In genomic region chr11:10263929-10264328, GRCh38 we compare ENCODE assay signal across 20 cellular contexts. TPM values are rescaled to one million over a fixed set of nuclear protein-coding genes. Genes with fewer than 3 reads are reported as not detected.
DNase-seq lines count a peak whose midpoint lies in the region; ATAC-seq, FAIRE-seq and TF ChIP-seq lines count a peak whose summit lies in the region.
"Had no signal": no experiment of that assay in that cellular context is flagged by ENCODE, and none has a peak within 500 bp of the region (broad histone marks: within the 10 kb centered on the region; RNA-seq: fewer than 3 reads in every experiment).

No MANE protein-coding gene starts in this region.

- H4K8ac ChIP-seq in IMR-90 (ENCODE audit: low read depth in 2 of 2, low read length in 2 of 2) (no peak overlapping the region), mesendoderm (ENCODE audit: low read depth, low read length) (no peak overlapping the region)

- H3K36me3 ChIP-seq in IMR-90 (ENCODE audit: control insufficient read depth, insufficient read depth, low read length) (no peaks in the 10 kb centered on the region), mesendoderm (ENCODE audit: control insufficient read depth, insufficient read depth, low read length) (no peaks in the 10 kb centered on the region), kidney (ENCODE audit: control insufficient read depth in 1 of 2, insufficient read depth in 2 of 2, low read length in 2 of 2) (no peaks in the 10 kb centered on the region)
- H3K36me3 ChIP-seq: esophagus muscularis mucosa, right lobe of liver had no signal

- H3K4ac ChIP-seq in IMR-90 (ENCODE audit: low read depth, low read length) (no peak overlapping the region), mesendoderm (ENCODE audit: low read depth, low read length) (no peak overlapping the region)

- no peak for TF ChIP-seq POLR2A in IMR-90 (IDR thresholded peaks at IDR 0.05; ENCODE audit: low read depth, low read length)

- no peak overlapping the region for H2AFZ ChIP-seq in IMR-90 (replicated peaks; ENCODE audit: low read length, poor library complexity)

- peak; percentile 68 for ATAC-seq in IMR-90 (ENCODE audit: low read depth)
- ATAC-seq in GM19397 (IDR thresholded peaks at IDR 0.05; ENCODE audit: unreplicated experiment): no peak
- no peak for ATAC-seq in HG02884 (IDR thresholded peaks at IDR 0.05; ENCODE audit: unreplicated experiment)
- ATAC-seq: GM12878, right lobe of liver had no signal

- H3K27me3 ChIP-seq in IMR-90 (ENCODE audit: control insufficient read depth, insufficient read depth, low read length): no peaks in the 10 kb centered on the region
- H3K27me3 ChIP-seq in mesendoderm (ENCODE audit: insufficient read depth, low read length, poor library complexity): no peaks in the 10 kb centered on the region
- H3K27me3 ChIP-seq: esophagus muscularis mucosa, right lobe of liver had no signal

- no peak for FAIRE-seq in kidney (lab: Jason Lieb, UNC)
- FAIRE-seq: GM12878 had no signal

- peaks cover 11% of the 10 kb centered on the region; the same call in 1 of the 2 replicates for H3K4me1 ChIP-seq in IMR-90 (ENCODE audit: control insufficient read depth, insufficient read depth, low read length)
- no peaks in the 10 kb centered on the region for H3K4me1 ChIP-seq in mesendoderm (ENCODE audit: control insufficient read depth, low read depth, low read length)
- no peaks in the 10 kb centered on the region for H3K4me1 ChIP-seq in kidney (ENCODE audit: control insufficient read depth in 1 of 2, insufficient read depth in 1 of 2, low read depth in 1 of 2, low read length in 2 of 2)
- H3K4me1 ChIP-seq: right lobe of liver had no signal

- H4K5ac ChIP-seq in IMR-90 (ENCODE audit: low read depth, low read length) (no peak overlapping the region), mesendoderm (ENCODE audit: low read length) (no peak overlapping the region)

- H3K4me2 ChIP-seq in IMR-90 (ENCODE audit: low read depth, low read length): no peak overlapping the region
- no peak overlapping the region for H3K4me2 ChIP-seq in mesendoderm (ENCODE audit: low read length)

- H3K9ac ChIP-seq in IMR-90 (ENCODE audit: low read depth, low read length) (no peak overlapping the region), mesendoderm (ENCODE audit: low read length) (no peak overlapping the region), kidney (ENCODE audit: low read length in 2 of 2) (no peak overlapping the region)

- peak; percentile 42 for DNase-seq in AG09309 (ENCODE audit: low read depth)
- peak; percentile 85 for DNase-seq in IMR-90
- peak; percentile 61 for DNase-seq in choroid plexus epithelial cell (ENCODE audit: low read depth)
- peak; percentile 68 for DNase-seq in mesendoderm
- DNase-seq in kidney: no peak
- DNase-seq in NCI-H82 (lab: John Stamatoyannopoulos, UW): no peak
- DNase-seq: activated CD4-positive, alpha-beta T cell treated with anti-CD3 and anti-CD28 coated beads, Interleukin-2, amount 10 ng/mL, durations not matched to agents 7 days and 5 days; activated T-cell treated with anti-CD3 and anti-CD28 coated beads, Interleukin-2, amount 50 U/mL, for 24 hours; C1 segment of cervical spinal cord; DMS79 treated with DMSO at 0.1 percent for 48 hours; Kasumi-1; NCI-H146; right lobe of liver; stimulated activated CD4-positive, alpha-beta T cell treated with anti-CD3 and anti-CD28 coated beads, Interleukin-4, amount 100 ng/mL, for 1 hour had no signal

- CTCF ChIA-PET in IMR-90 (lab: Yijun Ruan, JAX): no interaction called here

- H4K91ac ChIP-seq in IMR-90 (ENCODE audit: insufficient read depth, low read depth, low read length): no peak overlapping the region

- in situ Hi-C loops in IMR-90 (cut with MboI; ENCODE audit: low sequenced_read_pairs): no loop called here

- TF ChIP-seq RAD21 in IMR-90 (IDR thresholded peaks at IDR 0.05; ENCODE audit: low read length): no peak; the same call in 1 of the 2 replicates

- H2BK5ac ChIP-seq in IMR-90 (ENCODE audit: low read depth, low read length, poor library complexity, severe bottlenecking) (peak overlapping the region; percentile 82), mesendoderm (ENCODE audit: low read length) (no peak overlapping the region)

- TF ChIP-seq CTCF in AG09309 (IDR thresholded peaks at IDR 0.05; ENCODE audit: control insufficient read depth, insufficient read depth, low read depth, low read length, missing control alignments) (no peak), IMR-90 (conservative IDR thresholded peaks at IDR 0.05; ENCODE audit: low read depth, low read length) (no peak), choroid plexus epithelial cell (conservative IDR thresholded peaks at IDR 0.05; ENCODE audit: low read depth, low read length) (no peak), kidney (IDR thresholded peaks at IDR 0.05; ENCODE audit: borderline replicate concordance, extremely low read depth, insufficient read depth) (no peak)

- POLR2A ChIA-PET in IMR-90 (lab: Charles Lee; ENCODE audit: unreplicated experiment): interaction anchor here (0.6 kb wide), 1 partner anchor 28 kb away, joined by 4 read pairs; no protein-coding TSS in a partner anchor

- H3K4me3 ChIP-seq in AG09309 (ENCODE audit: control insufficient read depth, low read depth, low read length): no peak overlapping the region
- H3K4me3 ChIP-seq in IMR-90 (ENCODE audit: insufficient read depth, low read depth, low read length): no peak overlapping the region
- no peak overlapping the region for H3K4me3 ChIP-seq in choroid plexus epithelial cell (ENCODE audit: low read depth, low read length)
- no peak overlapping the region for H3K4me3 ChIP-seq in mesendoderm (ENCODE audit: low read length)
- H3K4me3 ChIP-seq in kidney (ENCODE audit: low read length in 2 of 2): no peak overlapping the region
- H3K4me3 ChIP-seq: coronary artery, esophagus muscularis mucosa, GM12878, right lobe of liver, SK-N-MC had no signal

- H3K56ac ChIP-seq in IMR-90 (ENCODE audit: extremely low read depth, insufficient read depth, low read length): no peak overlapping the region
- H3K56ac ChIP-seq in mesendoderm (ENCODE audit: low read length): no peak overlapping the region

- H3K9me3 ChIP-seq in IMR-90 (ENCODE audit: control insufficient read depth, insufficient read depth, low read length): no peaks in the 10 kb centered on the region
- no peaks in the 10 kb centered on the region for H3K9me3 ChIP-seq in kidney (ENCODE audit: control insufficient read depth in 1 of 2, low read length in 2 of 2)
- H3K9me3 ChIP-seq: esophagus muscularis mucosa, right lobe of liver had no signal

- no peak overlapping the region for H3K14ac ChIP-seq in IMR-90 (replicated peaks; ENCODE audit: low read depth, low read length)

- no peak overlapping the region for H3K27ac ChIP-seq in IMR-90 (ENCODE audit: insufficient read depth, low read length)
- H3K27ac ChIP-seq in mesendoderm (ENCODE audit: low read depth, low read length): no peak overlapping the region
- H3K27ac ChIP-seq in kidney (ENCODE audit: low read depth in 2 of 2, low read length in 2 of 2): no peak overlapping the region
- H3K27ac ChIP-seq: coronary artery, esophagus muscularis mucosa, right lobe of liver had no signal

- 0 out of 2 replicates have a peak overlapping the region, but pooled peaks have one; percentile 8 for H2BK20ac ChIP-seq in IMR-90 (ENCODE audit: low read depth, low read length)

- no peak overlapping the region for H3K18ac ChIP-seq in IMR-90 (ENCODE audit: low read depth, low read length)
- no peak overlapping the region for H3K18ac ChIP-seq in mesendoderm (ENCODE audit: low read length)

- no peak overlapping the region for H2BK15ac ChIP-seq in IMR-90 (ENCODE audit: low read depth, low read length)
- no peak overlapping the region for H2BK15ac ChIP-seq in mesendoderm (replicated peaks; ENCODE audit: low read depth)

- no peak overlapping the region for H2AK5ac ChIP-seq in IMR-90 (ENCODE audit: low read depth, low read length)
- H2AK5ac ChIP-seq in mesendoderm (ENCODE audit: low read length): no peak overlapping the region

- BruUV-seq in IMR-90 (replicated peaks; lab: Mats Ljungman, UMichigan): no TSS peak

- intact Hi-C loops in IMR-90 (cut with micrococcal nuclease): no loop called here
- intact Hi-C loops in kidney (cut with DNase I): no loop called here

- H2AK9ac ChIP-seq in IMR-90 (replicated peaks; ENCODE audit: low read depth, low read length, poor library complexity): no peak overlapping the region

- H3K79me2 ChIP-seq in mesendoderm (ENCODE audit: control insufficient read depth, insufficient read depth, low read length): no peaks in the 10 kb centered on the region

- peaks cover 12% of the 10 kb centered on the region for H3K9me1 ChIP-seq in IMR-90 (ENCODE audit: insufficient read depth, low read length)

- H3K79me1 ChIP-seq in IMR-90 (ENCODE audit: low read depth in 1 of 2, low read length in 2 of 2) (peaks cover 24 to 69% of the 10 kb centered on the region in 2 experiments), mesendoderm (ENCODE audit: low read length) (peaks cover 4% of the 10 kb centered on the region)

- H3K23ac ChIP-seq in IMR-90 (ENCODE audit: low read depth, low read length) (no peak overlapping the region), mesendoderm (ENCODE audit: low read length) (no peak overlapping the region)

- peak overlapping the region; percentile 44; the same call in 1 of the 2 replicates for H2BK120ac ChIP-seq in IMR-90 (ENCODE audit: low read depth, low read length)
- H2BK120ac ChIP-seq in mesendoderm (ENCODE audit: low read depth, low read length): no peak overlapping the region

- H4K20me1 ChIP-seq in IMR-90 (ENCODE audit: insufficient read depth, low read length): no peaks in the 10 kb centered on the region

- dilution Hi-C loops in IMR-90 (cut with HindIII; ENCODE audit: low sequenced_read_pairs, unreplicated experiment): no loop called here

TF ChIP-seq in IMR-90, 13 proteins besides CTCF, POLR2A, EP300 and RAD21:
- TF ChIP-seq CEBPB (IDR thresholded peaks at IDR 0.05; ENCODE audit: low read depth, low read length) (no peak), MAFK (IDR thresholded peaks at IDR 0.05; ENCODE audit: low read depth, low read length) (peak; percentile 32; the same call in 1 of the 2 replicates)

RNA-seq across cellular contexts. Expression of gene SBF2, which starts 30.1 kb away (rescaled TPM):
- total RNA-seq in IMR-90 (2012; rRNA removed): 45.8 and 51.8 TPM in 2 replicates
- polyA plus RNA-seq in IMR-90 (2012; rRNA removed): 21.7 and 23.8 TPM in 2 replicates
- polyA plus RNA-seq in IMR-90 (2012; cell fraction: cytosol; rRNA removed): 7.6 and 9.9 TPM in 2 replicates
- polyA plus RNA-seq in IMR-90 (2012; cell fraction: nucleus; rRNA removed; ENCODE audit: low replicate concordance): 13.3 and 78.3 TPM in 2 replicates
- polyA plus RNA-seq in mesendoderm (2013, experiment 1 of 2): 14.5 TPM
- polyA plus RNA-seq in mesendoderm (2013, experiment 2 of 2): 15.3 TPM
- 55.4 TPM for total RNA-seq in kidney
- 13.1 TPM for polyA plus RNA-seq in kidney (ENCODE audit: insufficient read depth, low read depth, low replicate concordance)

RNA-seq across cellular contexts. Expression of gene ADM, which starts 40.9 kb away (rescaled TPM):
- total RNA-seq in IMR-90 (2012; rRNA removed) (328 and 559 TPM in 2 replicates), kidney (14.4 TPM)
- polyA plus RNA-seq in IMR-90 (2012; rRNA removed) (268 and 357 TPM in 2 replicates), kidney (ENCODE audit: insufficient read depth, low read depth, low replicate concordance) (80.9 TPM)
- polyA plus RNA-seq in IMR-90 (2012; cell fraction: cytosol; rRNA removed): 627 and 1,317 TPM in 2 replicates
- polyA plus RNA-seq in IMR-90 (2012; cell fraction: nucleus; rRNA removed; ENCODE audit: low replicate concordance): 480 and 671 TPM in 2 replicates
- 12.6 TPM for polyA plus RNA-seq in mesendoderm (2013, experiment 1 of 2)
- 15.2 TPM for polyA plus RNA-seq in mesendoderm (2013, experiment 2 of 2)

Comparison
In these comparisons a context has a peak if more than half of its experiments do, and no peak if none do; other contexts are left out.
1. DNase-seq: peak in AG09309 (single experiment), IMR-90 (single experiment), choroid plexus epithelial cell (single experiment) and mesendoderm (single experiment); none in kidney (single experiment) and NCI-H82 (single experiment).
2. RNA of gene ADM, which starts 40.9 kb away (total RNA-seq): 328 to 559 TPM in IMR-90; 14.4 TPM in kidney (single experiment); every median in the first group is over 10 times any median in the second.